Comparison of ENCODE assay signal across 28 cellular contexts in genomic region chr9:132788378-132788777, GRCh38.
"Had no signal": no experiment of that assay in that cellular context is flagged by ENCODE, and none has a peak within 500 bp of the region (broad histone marks: within the 10 kb centered on the region; RNA-seq: fewer than 3 reads in every experiment).

No MANE protein-coding gene starts in this region.

- DNase-seq: hypothalamus; immature natural killer cell; kidney; left colon; left lung; lower lobe of right lung; mesendoderm; naive B cell; natural killer cell; nephron progenitor cell; ovary; right lobe of liver; stimulated activated CD4-positive, alpha-beta T cell treated with anti-CD3 and anti-CD28 coated beads, Interleukin-12 subunit alpha, Interleukin-12 subunit beta, amount 100 ng/mL, for 4 hours; stimulated activated CD4-positive, alpha-beta T cell treated with anti-CD3 and anti-CD28 coated beads, Interleukin-15, amount 100 ng/mL, for 24 hours; stimulated activated CD4-positive, alpha-beta T cell treated with anti-CD3 and anti-CD28 coated beads, Interleukin-2, amount 100 ng/mL, for 24 hours; stimulated activated CD4-positive, alpha-beta T cell treated with anti-CD3 and anti-CD28 coated beads, Interleukin-4, amount 100 ng/mL, for 1 hour; stimulated activated naive CD4-positive, alpha-beta T cell; tibial artery; trophoblast cell; upper lobe of right lung had no signal

- ATAC-seq: left colon, left lung, lower lobe of right lung, natural killer cell, right lobe of liver, upper lobe of right lung had no signal

- H3K9ac ChIP-seq: neural progenitor cell had no signal

- H3K4me1 ChIP-seq: left lung, lower lobe of right lung, neural progenitor cell, right atrium auricular region, right lobe of liver, tibial artery, upper lobe of right lung had no signal

- H3K36me3 ChIP-seq: left lung, lower lobe of right lung, neural progenitor cell, neutrophil, ovary, right atrium auricular region, right lobe of liver, suprapubic skin, thoracic aorta, upper lobe of right lung had no signal

- H3K4me3 ChIP-seq: left lung, lower lobe of right lung, neural progenitor cell, ovary, right atrium auricular region, right lobe of liver, suprapubic skin, thoracic aorta, tibial artery, upper lobe of right lung had no signal

- H3K27ac ChIP-seq: left lung, lower lobe of right lung, neural progenitor cell, neutrophil, ovary, right atrium auricular region, right lobe of liver, suprapubic skin, thoracic aorta, tibial artery, upper lobe of right lung had no signal

- H3K4me2 ChIP-seq: neural progenitor cell had no signal

- H3K4me3 Mint-ChIP-seq: immature natural killer cell; mesothelial cell of epicardium; naive B cell; natural killer cell; nephron progenitor cell; neural progenitor cell; stimulated activated naive CD8-positive, alpha-beta T cell treated with anti-CD3 and anti-CD28 coated beads, Interleukin-15, Interleukin-2, amounts not matched to agents 100 ng/mL and 50 ng/mL, for 24 hours had no signal

- H3K27me3 ChIP-seq: ovary, right atrium auricular region, right lobe of liver, suprapubic skin, upper lobe of right lung had no signal

- H3K4me1 Mint-ChIP-seq: immature natural killer cell, natural killer cell, neural progenitor cell had no signal

- H3K9me3 Mint-ChIP-seq: immature natural killer cell, natural killer cell had no signal

- H3K9me3 ChIP-seq: lower lobe of right lung, neutrophil, ovary, right lobe of liver, suprapubic skin, thoracic aorta, tibial artery, upper lobe of right lung had no signal

- H2AFZ ChIP-seq: neural progenitor cell had no signal

- H3K36me3 Mint-ChIP-seq: neural progenitor cell had no signal

- H3K27ac Mint-ChIP-seq: immature natural killer cell; mesothelial cell of epicardium; natural killer cell; nephron progenitor cell; neural progenitor cell; progenitor cell of endocrine pancreas; stimulated activated naive CD8-positive, alpha-beta T cell treated with anti-CD3 and anti-CD28 coated beads, Interleukin-15, Interleukin-2, amounts not matched to agents 100 ng/mL and 50 ng/mL, for 24 hours had no signal
